ENCODE assay signal across 8 cellular contexts in the genomic region with DNA sequence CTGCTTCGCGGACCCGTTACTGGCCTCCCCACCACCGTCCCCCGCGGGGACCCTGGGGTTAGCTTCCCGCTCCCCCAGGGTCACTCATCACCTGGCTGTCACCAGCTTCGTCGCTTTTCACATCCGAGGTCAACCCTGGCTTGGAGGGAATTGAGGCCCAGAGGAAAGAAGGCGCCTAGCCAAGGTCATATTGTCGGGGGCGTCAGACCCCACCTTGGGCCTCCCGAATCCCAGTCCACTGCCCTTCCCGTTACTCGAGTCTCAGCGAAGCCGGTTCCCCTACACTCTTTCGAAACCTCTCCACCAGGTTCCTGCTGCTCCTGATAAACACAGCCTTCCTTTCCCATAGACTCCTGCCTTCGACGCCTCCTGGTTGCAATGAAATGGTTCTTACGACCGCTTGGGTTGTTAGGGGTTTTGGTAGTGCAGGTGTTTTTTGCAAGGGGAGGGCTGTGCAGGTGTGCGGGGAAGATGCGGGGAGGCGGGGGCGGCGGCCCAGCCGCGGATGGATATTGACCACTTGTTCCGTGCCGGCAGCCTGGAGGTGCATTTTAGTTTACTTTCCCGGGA. TPM values are rescaled to one million over a fixed set of nuclear protein-coding genes. Genes with fewer than 3 reads are reported as not detected.
A peak's percentile ranks its signal among the peaks of the same experiment; 100 is the strongest.
DNase-seq lines count a peak whose midpoint lies in the region; ATAC-seq and TF ChIP-seq lines count a peak whose summit lies in the region.

No MANE protein-coding gene starts in this region.

- H3K4me3 ChIP-seq in NB4 (ENCODE audit: low read depth, low read length) (peak overlapping the region; percentile 67), breast epithelium (peak overlapping the region; percentile 68 to 76 (median 74)), lung (peak overlapping the region; percentile 70), upper lobe of left lung (peak overlapping the region; percentile 72 to 81 (median 80))

- no peak for TF ChIP-seq EP300 in upper lobe of left lung (IDR thresholded peaks at IDR 0.05)

- 3 to 4% methylated on average over 31 to 33 of the region's 33 CpGs for WGBS in lung, 2 donors
- WGBS in upper lobe of left lung, 2 donors, result 4 to 5% methylated on average over 21 to 29 of the region's 33 CpGs

- ATAC-seq in lung (ENCODE audit: insufficient read depth, low FRiP score) (no peak), upper lobe of left lung (ENCODE audit: low FRiP score in 2 of 2) (peak in 1 of 2 donors; percentile 3), GM21576 (IDR thresholded peaks at IDR 0.05; ENCODE audit: unreplicated experiment) (no peak)

- H3K27me3 ChIP-seq in breast epithelium, result no peaks in the 10 kb centered on the region
- no peaks in the 10 kb centered on the region for H3K27me3 ChIP-seq in lung (ENCODE audit: control insufficient read depth, insufficient read depth)
- no peaks in the 10 kb centered on the region for H3K27me3 ChIP-seq in upper lobe of left lung

- H3K36me3 ChIP-seq in breast epithelium, result no peaks in the 10 kb centered on the region
- H3K36me3 ChIP-seq in lung (ENCODE audit: control insufficient read depth in 2 of 2, insufficient read depth in 2 of 2, low read length in 2 of 2), result no peaks in the 10 kb centered on the region
- peaks cover 0 to 3% (median 1%) of the 10 kb centered on the region in 4 donors for H3K36me3 ChIP-seq in upper lobe of left lung

- H3K4me1 ChIP-seq in breast epithelium (peaks cover 0 to 4% of the 10 kb centered on the region in 2 donors), lung (ENCODE audit: control insufficient read depth in 2 of 2, insufficient read depth in 2 of 2, low read length in 2 of 2) (peaks cover 0 to 2% of the 10 kb centered on the region in 2 donors), upper lobe of left lung (peaks cover 5 to 24% (median 15%) of the 10 kb centered on the region in 4 donors)

- TF ChIP-seq CTCF in NB4 (IDR thresholded peaks at IDR 0.05; ENCODE audit: low read depth, low read length) (no peak), breast epithelium (IDR thresholded peaks at IDR 0.05) (no peak), lung (IDR thresholded peaks at IDR 0.05; ENCODE audit: control extremely low read depth, extremely low read depth) (no peak), upper lobe of left lung (IDR thresholded peaks at IDR 0.05) (peak in 1 of 6 experiments; percentile 5)

- DNase-seq in NCI-H345 (lab: John Stamatoyannopoulos, UW), result peak; percentile 33
- DNase-seq in NCI-H345 treated with DMSO at 0.1 percent for 48 hours (lab: John Stamatoyannopoulos, UW; ENCODE audit: unreplicated experiment), result no peak
- DNase-seq in NB4 (ENCODE audit: low read depth), result no peak
- no peak for DNase-seq in breast epithelium (ENCODE audit: low spot score in 2 of 2)
- no peak for DNase-seq in lung (ENCODE audit: low spot score)
- peak; percentile 39 to 80 for DNase-seq in upper lobe of left lung
- no peak for DNase-seq in GOT3 (lab: John Stamatoyannopoulos, UW)

- TF ChIP-seq POLR2A in NB4 (IDR thresholded peaks at IDR 0.05; ENCODE audit: extremely low read depth, insufficient read length) (no peak), breast epithelium (IDR thresholded peaks at IDR 0.05) (no peak), upper lobe of left lung (IDR thresholded peaks at IDR 0.05) (no peak)

- peak overlapping the region; percentile 76 to 88 for H3K27ac ChIP-seq in breast epithelium
- peak overlapping the region in 1 of 2 donors; percentile 76 for H3K27ac ChIP-seq in lung (ENCODE audit: low read depth in 1 of 2, low read length in 1 of 2)
- H3K27ac ChIP-seq in upper lobe of left lung, result peak overlapping the region; percentile 42 to 83 (median 73)

- H3K9me3 ChIP-seq in breast epithelium, result no peaks in the 10 kb centered on the region
- no peaks in the 10 kb centered on the region for H3K9me3 ChIP-seq in lung (ENCODE audit: control insufficient read depth in 2 of 2, insufficient read depth in 1 of 2, low read length in 1 of 2)
- H3K9me3 ChIP-seq in upper lobe of left lung, result no peaks in the 10 kb centered on the region

- intact Hi-C loops in breast epithelium (cut with DNase I; ENCODE audit: low total_unique reads), result loop anchor here (2.0 kb wide), 1 partner anchor 171 kb away; the partner anchor contains the start of gene ZFTA

RNA-seq across cellular contexts. Expression of gene NAA40, which starts 0.6 kb away (rescaled TPM):
- 10 to 100 TPM in 2 of 3 donors, 1 to 10 TPM in 1; 5.9 to 27.4 (median 19.7) TPM for total RNA-seq in breast epithelium
- total RNA-seq in lung, result 10 to 100 TPM; 18.1 to 20.5 TPM
- polyA plus RNA-seq in lung, result 1 to 10 TPM; 9.2 to 9.6 TPM
- 10 to 100 TPM in 5 of 6 donors, 1 to 10 TPM in 1; 7.8 to 41.9 (median 16.5) TPM for total RNA-seq in upper lobe of left lung

RNA-seq across cellular contexts. Expression of gene RCOR2, which starts 22.5 kb away (rescaled TPM):
- total RNA-seq in breast epithelium (under 1 TPM; 0.16 to 0.33 (median 0.29) TPM), lung (1 to 10 TPM; 1.4 to 1.6 TPM), upper lobe of left lung (under 1 TPM in 2 of 6 donors, not detected in 4; 0.14 to 0.40 TPM)
- under 1 TPM; 0.16 to 0.37 TPM for polyA plus RNA-seq in lung

RNA-seq across cellular contexts. Expression of gene COX8A, which starts 35.0 kb away (rescaled TPM):
- total RNA-seq in breast epithelium (100 to 1,000 TPM; 257 to 326 (median 293) TPM), lung (100 to 1,000 TPM; 149 to 362 TPM), upper lobe of left lung (100 to 1,000 TPM; 184 to 510 (median 271) TPM)
- 100 to 1,000 TPM; 666 to 779 TPM for polyA plus RNA-seq in lung

RNA-seq across cellular contexts. Expression of gene OTUB1, which starts 46.8 kb away (rescaled TPM):
- total RNA-seq in breast epithelium, result 10 to 100 TPM; 50.9 to 81.4 (median 79.3) TPM
- total RNA-seq in lung, result 10 to 100 TPM; 40.8 to 72.2 TPM
- 10 to 100 TPM; 72.5 to 95.2 TPM for polyA plus RNA-seq in lung
- 10 to 100 TPM; 58.6 to 95.3 (median 72.5) TPM for total RNA-seq in upper lobe of left lung

Comparison
In these comparisons a context has a peak if more than half of its experiments do, and no peak if none do; other contexts are left out.
1. DNase-seq: peak in NCI-H345 (single experiment) and upper lobe of left lung (2 of 2); none in NCI-H345 treated with DMSO at 0.1 percent for 48 hours (single experiment), NB4 (single experiment), breast epithelium (0 of 2), lung (single experiment) and GOT3 (single experiment).
2. Peak in every context shown above with its lines, with median percentiles within 50 percentile points of each other: H3K4me3 ChIP-seq.